8 cellular contexts compared by ENCODE assay signal in the genomic region with DNA sequence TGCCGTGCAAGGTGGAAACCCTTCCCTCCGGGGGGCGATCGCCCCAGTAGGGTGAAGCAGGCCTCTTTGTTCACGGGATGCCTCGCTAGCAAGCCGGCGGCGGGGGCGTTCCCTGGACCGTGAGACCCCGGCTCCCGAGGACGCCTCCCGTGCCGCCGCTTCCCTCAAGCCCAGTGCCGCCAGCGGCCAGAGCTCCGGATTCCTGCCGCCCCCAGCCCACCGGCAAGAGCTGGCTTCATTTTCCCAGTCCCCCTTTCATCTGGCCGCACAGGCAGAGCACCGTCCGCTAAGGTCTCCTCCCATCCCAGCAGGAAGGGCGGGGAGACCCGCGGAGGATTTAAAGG. TPM values are rescaled to one million over a fixed set of nuclear protein-coding genes. Genes with fewer than 3 reads are reported as not detected.
DNase-seq lines count a peak whose midpoint lies in the region; ATAC-seq and TF ChIP-seq lines count a peak whose summit lies in the region.

No MANE protein-coding gene starts in this region.

- H3K9ac ChIP-seq in HUES6 (ENCODE audit: low read length) = peak overlapping the region; percentile 69

- H3K4me3 ChIP-seq in heart left ventricle (peak overlapping the region; percentile 48 to 89 (median 71)), HUES6 (ENCODE audit: low read depth, low read length) (peak overlapping the region; percentile 77), epithelial cell of esophagus (ENCODE audit: low read length) (peak overlapping the region; percentile 64), osteoblast (ENCODE audit: insufficient read depth, low read length) (peak overlapping the region; percentile 78)

- intact Hi-C loops in heart left ventricle (cut with DNase I) (loop anchor here in 4 of 10 donors (2.0 to 5.0 kb wide), 3 partner anchors 14 to 602 kb away; a partner anchor contains a TSS), Right ventricle myocardium superior (cut with DNase I) (loop anchor here (5.0 kb wide), 1 partner anchor 38 kb away; no protein-coding TSS in a partner anchor)

- DNase-seq in heart left ventricle = peak in 2 of 5 donors; percentile 59 to 74
- no peak for DNase-seq in Right ventricle myocardium superior
- peak; percentile 76 for DNase-seq in activated CD8-positive, alpha-beta memory T cell treated with anti-CD3 and anti-CD28 coated beads for 24 hours
- DNase-seq in epithelial cell of esophagus (ENCODE audit: low read depth) = no peak
- peak; percentile 86 for DNase-seq in osteoblast (ENCODE audit: insufficient read length, low spot score, missing footprints)
- no peak for DNase-seq in mesenteric fat pad (ENCODE audit: low spot score)
- DNase-seq in NCI-H524 treated with DMSO at 0.1 percent for 48 hours (lab: John Stamatoyannopoulos, UW) = no peak

- H3K9me3 ChIP-seq in heart left ventricle = no peaks in the 10 kb centered on the region
- H3K9me3 ChIP-seq in HUES6 (ENCODE audit: control insufficient read depth, insufficient read depth, low read depth, low read length) = no peaks in the 10 kb centered on the region
- no peaks in the 10 kb centered on the region for H3K9me3 ChIP-seq in osteoblast (ENCODE audit: low read depth, low read length)

- H3K36me3 ChIP-seq in heart left ventricle (no peaks in the 10 kb centered on the region), HUES6 (ENCODE audit: control insufficient read depth, insufficient read depth, low read length) (no peaks in the 10 kb centered on the region), osteoblast (ENCODE audit: insufficient read depth, low read length) (no peaks in the 10 kb centered on the region)

- peak in 2 of 4 donors; percentile 5 to 12 for ATAC-seq in heart left ventricle
- ATAC-seq in Right ventricle myocardium superior (ENCODE audit: poor library complexity) = no peak

- WGBS in heart left ventricle, 4 donors = 0 to 1% (median 0%) methylated on average over 2 to 28 of the region's 28 CpGs

- peak overlapping the region; percentile 92 for H3K4me2 ChIP-seq in osteoblast (ENCODE audit: insufficient read depth, low read length)

- no peak for TF ChIP-seq POLR2A in heart left ventricle (IDR thresholded peaks at IDR 0.05)

- peak overlapping the region; percentile 68 to 95 (median 90) for H3K27ac ChIP-seq in heart left ventricle
- peak overlapping the region; percentile 82; the same call in 1 of the 2 replicates for H3K27ac ChIP-seq in HUES6 (ENCODE audit: low read depth, low read length)
- peak overlapping the region; percentile 58 for H3K27ac ChIP-seq in osteoblast (ENCODE audit: low read depth, low read length)

- peak overlapping the region; percentile 63 for H2AFZ ChIP-seq in osteoblast (ENCODE audit: low read length)

- no peaks in the 10 kb centered on the region for H3K79me2 ChIP-seq in osteoblast (ENCODE audit: insufficient read depth, low read length)

- H3K27me3 ChIP-seq in heart left ventricle (no peaks in the 10 kb centered on the region), HUES6 (ENCODE audit: control insufficient read depth, insufficient read depth, low read length) (peaks cover 84% of the 10 kb centered on the region), osteoblast (ENCODE audit: insufficient read depth, low read length) (no peaks in the 10 kb centered on the region)

- no peaks in the 10 kb centered on the region for H4K20me1 ChIP-seq in osteoblast (ENCODE audit: insufficient read depth, low read length)

- H3K4me1 ChIP-seq in heart left ventricle (peaks cover 0 to 79% (median 34%) of the 10 kb centered on the region in 12 donors), HUES6 (ENCODE audit: control insufficient read depth, insufficient read depth, low read length) (peaks cover 67% of the 10 kb centered on the region), osteoblast (ENCODE audit: insufficient read depth, low read length) (peaks cover 50% of the 10 kb centered on the region)

- TF ChIP-seq CTCF in heart left ventricle (IDR thresholded peaks at IDR 0.05) (peak in 5 of 12 donors; percentile 5 to 30 (median 20)), epithelial cell of esophagus (IDR thresholded peaks at IDR 0.05; ENCODE audit: insufficient read depth, low read depth, low read length, missing control alignments) (peak; percentile 21), osteoblast (IDR thresholded peaks at IDR 0.05; ENCODE audit: extremely low read depth, low read depth, low read length) (no peak)

RNA-seq across cellular contexts. Expression of a gene that starts 16.3 kb away (rescaled TPM):
- total RNA-seq in heart left ventricle = 10 to 100 TPM; 12.8 to 22.7 (median 18.4) TPM
- polyA plus RNA-seq in heart left ventricle = 10 to 100 TPM; 19.9 to 23.4 TPM
- 15.1 TPM for total RNA-seq in Right ventricle myocardium superior
- 16.2 and 17.4 TPM in 2 replicates for total RNA-seq in osteoblast
- 9.9 TPM for total RNA-seq in mesenteric fat pad

Comparison
In these comparisons a context has a peak if more than half of its experiments do, and no peak if none do; other contexts are left out.
1. DNase-seq: peak in activated CD8-positive, alpha-beta memory T cell treated with anti-CD3 and anti-CD28 coated beads for 24 hours (single experiment) and osteoblast (single experiment); none in Right ventricle myocardium superior (single experiment), epithelial cell of esophagus (single experiment), mesenteric fat pad (single experiment) and NCI-H524 treated with DMSO at 0.1 percent for 48 hours (single experiment).
2. Peak in every context shown above with its lines, with median percentiles within 50 percentile points of each other: H3K27ac ChIP-seq and H3K4me3 ChIP-seq.